Comparison of ENCODE assay signal across 17 cellular contexts in the genomic region with DNA sequence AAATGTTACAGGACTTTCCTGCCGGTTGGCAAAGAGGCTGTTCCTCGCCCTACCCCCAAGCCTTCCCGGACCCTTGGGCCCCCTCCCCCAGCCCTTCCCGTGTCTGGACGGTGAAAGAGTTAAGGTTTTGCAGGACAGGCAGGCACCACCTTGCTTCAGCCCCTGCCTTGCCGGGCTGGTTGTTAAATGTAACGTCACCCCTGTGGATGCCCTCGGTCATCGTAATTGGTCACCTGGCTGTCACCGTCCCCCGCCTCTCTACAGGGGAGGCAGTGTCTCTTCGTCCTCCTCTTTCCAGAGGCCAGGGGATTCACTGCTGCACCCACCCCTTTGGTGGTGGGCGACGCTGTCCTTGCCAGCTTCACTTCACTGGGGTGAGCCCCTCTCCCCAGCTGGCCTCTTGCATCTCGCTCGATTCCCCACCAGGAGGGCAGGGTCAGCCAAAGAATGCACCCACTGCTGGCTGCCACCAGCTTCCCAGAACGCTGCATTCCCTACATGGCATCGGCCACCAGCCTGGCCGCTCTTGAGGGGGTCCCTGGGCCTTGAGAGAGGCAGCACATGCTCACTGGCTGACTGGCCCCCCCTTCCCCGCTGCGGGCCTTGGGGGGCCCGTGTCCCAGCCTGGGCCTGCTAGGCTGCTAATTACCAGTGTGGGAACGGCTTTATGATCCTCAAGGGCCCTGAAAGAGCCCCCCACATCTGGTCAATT. TPM values are rescaled to one million over a fixed set of nuclear protein-coding genes. Genes with fewer than 3 reads are reported as not detected.
DNase-seq lines count a peak whose midpoint lies in the region; TF ChIP-seq lines count a peak whose summit lies in the region.
"Had no signal": no experiment of that assay in that cellular context is flagged by ENCODE, and none has a peak within 500 bp of the region (broad histone marks: within the 10 kb centered on the region; RNA-seq: fewer than 3 reads in every experiment).

No MANE protein-coding gene starts in this region.

- POLR2A ChIA-PET in HEK293 (lab: Yijun Ruan, JAX) = no interaction called here

- H3K27ac ChIP-seq in HEK293 (ENCODE audit: extremely low read depth, low read depth, low read length) = no peak overlapping the region
- H3K27ac ChIP-seq: Peyer's patch, SK-N-MC had no signal

- DNase-seq in mesothelial cell of epicardium (ENCODE audit: low spot score in 2 of 2, unreplicated experiment in 2 of 2) (no peak), retinal pigment epithelial cell (ENCODE audit: low read depth) (no peak), ACHN (no peak), T-helper 9 cell (no peak)
- no peak for DNase-seq in activated CD8-positive, alpha-beta memory T cell treated with anti-CD3 and anti-CD28 coated beads, Interleukin-2, amount 50 U/mL, for 4 hours
- DNase-seq: DMS79, GOT3, IMR-90, Karpas-422, NCI-H1417 treated with DMSO at 0.1 percent for 48 hours, NCI-H2029, NCI-H446, Peyer's patch had no signal

- no peaks in the 10 kb centered on the region for H3K4me1 ChIP-seq in HEK293 (ENCODE audit: control insufficient read depth, insufficient read depth, low read length)

- no peaks in the 10 kb centered on the region for H3K9me3 ChIP-seq in HEK293 (ENCODE audit: control insufficient read depth, insufficient read depth, low read depth, low read length)
- H3K9me3 ChIP-seq: Peyer's patch had no signal

- CTCF ChIA-PET in HEK293 (lab: Yijun Ruan, JAX) = no interaction called here

- H3K4me3 Mint-ChIP-seq in brain = peak overlapping the region in 4 of 5 experiments; percentile 38 to 68 (median 66)
- no peak overlapping the region for H3K4me3 Mint-ChIP-seq in mesothelial cell of epicardium
- H3K4me3 Mint-ChIP-seq: CD14-positive monocyte had no signal

- H3K27me3 Mint-ChIP-seq in brain = peaks cover 3% of the 10 kb centered on the region
- no peaks in the 10 kb centered on the region for H3K27me3 Mint-ChIP-seq in mesothelial cell of epicardium (ENCODE audit: low read depth)

- H3K36me3 Mint-ChIP-seq in brain (peaks cover 3% of the 10 kb centered on the region), mesothelial cell of epicardium (peaks cover 3% of the 10 kb centered on the region)

- H3K4me3 ChIP-seq in HEK293 (ENCODE audit: low read depth, low read length) (no peak overlapping the region), retinal pigment epithelial cell (ENCODE audit: low read length) (no peak overlapping the region)
- H3K4me3 ChIP-seq: Peyer's patch, SK-N-MC had no signal

- in situ Hi-C loops in ACHN (cut with HindIII; ENCODE audit: low pct_ligation_motif_present, low pct_unique_long_range_greater_than_20kb, low sequenced_read_pairs) = no loop called here

- peaks cover 15% of the 10 kb centered on the region for H3K4me1 Mint-ChIP-seq in brain
- H3K4me1 Mint-ChIP-seq in mesothelial cell of epicardium = peaks cover 48% of the 10 kb centered on the region

- TF ChIP-seq CTCF in HEK293 (tag by site-specific recombination; IDR thresholded peaks at IDR 0.05) (no peak), brain (conservative IDR thresholded peaks at IDR 0.05) (no peak), mesothelial cell of epicardium (IDR thresholded peaks at IDR 0.05; ENCODE audit: unreplicated experiment) (no peak), retinal pigment epithelial cell (conservative IDR thresholded peaks at IDR 0.05; ENCODE audit: low read depth, low read length) (peak; percentile 2)

- H3K27ac Mint-ChIP-seq in brain (peak overlapping the region in 2 of 5 experiments; percentile 69 to 87), mesothelial cell of epicardium (peak overlapping the region; percentile 45)
- H3K27ac Mint-ChIP-seq: CD14-positive monocyte had no signal

- H3K9me3 Mint-ChIP-seq in brain (no peaks in the 10 kb centered on the region), mesothelial cell of epicardium (no peaks in the 10 kb centered on the region)
- H3K9me3 Mint-ChIP-seq: CD14-positive monocyte had no signal

- H3K36me3 ChIP-seq in HEK293 (ENCODE audit: control insufficient read depth in 2 of 2, insufficient read depth in 1 of 2, low read length in 2 of 2) = no peaks in the 10 kb centered on the region
- H3K36me3 ChIP-seq: Peyer's patch had no signal

TF ChIP-seq in HEK293, 187 proteins besides CTCF, POLR2A, EP300 and RAD21:
- TF ChIP-seq, protein P1, sequence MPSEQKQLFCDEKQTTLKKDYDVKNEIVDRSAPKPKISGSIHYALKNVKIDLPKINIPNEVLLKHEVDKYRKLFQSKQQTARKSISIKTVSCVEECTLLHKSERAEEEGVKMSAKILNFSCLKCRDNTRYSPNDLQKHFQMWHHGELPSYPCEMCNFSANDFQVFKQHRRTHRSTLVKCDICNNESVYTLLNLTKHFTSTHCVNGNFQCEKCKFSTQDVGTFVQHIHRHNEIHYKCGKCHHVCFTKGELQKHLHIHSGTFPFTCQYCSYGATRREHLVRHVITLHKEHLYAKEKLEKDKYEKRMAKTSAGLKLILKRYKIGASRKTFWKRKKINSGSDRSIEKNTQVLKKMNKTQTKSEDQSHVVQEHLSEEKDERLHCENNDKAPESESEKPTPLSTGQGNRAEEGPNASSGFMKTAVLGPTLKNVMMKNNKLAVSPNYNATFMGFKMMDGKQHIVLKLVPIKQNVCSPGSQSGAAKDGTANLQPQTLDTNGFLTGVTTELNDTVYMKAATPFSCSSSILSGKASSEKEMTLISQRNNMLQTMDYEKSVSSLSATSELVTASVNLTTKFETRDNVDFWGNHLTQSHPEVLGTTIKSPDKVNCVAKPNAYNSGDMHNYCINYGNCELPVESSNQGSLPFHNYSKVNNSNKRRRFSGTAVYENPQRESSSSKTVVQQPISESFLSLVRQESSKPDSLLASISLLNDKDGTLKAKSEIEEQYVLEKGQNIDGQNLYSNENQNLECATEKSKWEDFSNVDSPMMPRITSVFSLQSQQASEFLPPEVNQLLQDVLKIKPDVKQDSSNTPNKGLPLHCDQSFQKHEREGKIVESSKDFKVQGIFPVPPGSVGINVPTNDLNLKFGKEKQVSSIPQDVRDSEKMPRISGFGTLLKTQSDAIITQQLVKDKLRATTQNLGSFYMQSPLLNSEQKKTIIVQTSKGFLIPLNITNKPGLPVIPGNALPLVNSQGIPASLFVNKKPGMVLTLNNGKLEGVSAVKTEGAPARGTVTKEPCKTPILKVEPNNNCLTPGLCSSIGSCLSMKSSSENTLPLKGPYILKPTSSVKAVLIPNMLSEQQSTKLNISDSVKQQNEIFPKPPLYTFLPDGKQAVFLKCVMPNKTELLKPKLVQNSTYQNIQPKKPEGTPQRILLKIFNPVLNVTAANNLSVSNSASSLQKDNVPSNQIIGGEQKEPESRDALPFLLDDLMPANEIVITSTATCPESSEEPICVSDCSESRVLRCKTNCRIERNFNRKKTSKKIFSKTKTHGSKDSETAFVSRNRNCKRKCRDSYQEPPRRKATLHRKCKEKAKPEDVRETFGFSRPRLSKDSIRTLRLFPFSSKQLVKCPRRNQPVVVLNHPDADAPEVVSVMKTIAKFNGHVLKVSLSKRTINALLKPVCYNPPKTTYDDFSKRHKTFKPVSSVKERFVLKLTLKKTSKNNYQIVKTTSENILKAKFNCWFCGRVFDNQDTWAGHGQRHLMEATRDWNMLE (tag by site-specific recombination; conservative IDR thresholded peaks at IDR 0.05; ENCODE audit: low read depth) = no peak
- TF ChIP-seq GLIS1 (tag by site-specific recombination; IDR thresholded peaks at IDR 0.05) = peak; percentile 49
- peak; percentile 43; the same call in 1 of the 2 replicates for TF ChIP-seq ZIC2 (tag by site-specific recombination; IDR thresholded peaks at IDR 0.05)

RNA-seq across cellular contexts. Expression of a gene that starts 25.2 kb away (rescaled TPM):
- 127 TPM for polyA plus RNA-seq in brain (ENCODE audit: insufficient read depth, low read depth, low replicate concordance)
- total RNA-seq in mesothelial cell of epicardium = 193 to 218 TPM (median 208 TPM) in 3 replicates
